Comparison of ENCODE assay signal across 26 cellular contexts in the genomic region with DNA sequence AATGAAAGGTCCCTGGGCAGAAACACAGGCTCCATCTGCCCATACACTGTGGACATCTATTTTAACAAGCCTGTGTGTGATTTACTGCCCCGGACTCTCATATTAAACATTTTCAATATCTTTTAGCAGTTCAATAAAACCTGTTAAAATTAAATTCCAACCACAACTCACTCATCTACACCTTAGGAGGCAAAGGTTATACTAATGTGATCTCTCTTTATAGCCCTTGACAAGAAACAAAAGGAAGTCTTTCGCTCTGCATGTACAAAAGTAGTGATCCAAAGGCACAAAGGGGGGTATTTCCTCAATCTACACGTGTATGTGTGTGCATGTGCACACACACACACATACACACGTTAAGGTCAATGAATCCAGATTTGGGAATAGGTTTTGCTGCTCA.
"Had no signal": no experiment of that assay in that cellular context is flagged by ENCODE, and none has a peak within 500 bp of the region (broad histone marks: within the 10 kb centered on the region; RNA-seq: fewer than 3 reads in every experiment).

No MANE protein-coding gene starts in this region.

- H3K9me3 Mint-ChIP-seq: immature natural killer cell; mesothelial cell of epicardium; naive thymus-derived CD4-positive, alpha-beta T cell; natural killer cell treated with Interleukin-12 subunit alpha and Interleukin-12 subunit beta and Interleukin-15 and Interleukin-18, amount 100 ng/mL, for 72 hours; neural crest cell; stimulated activated memory B cell treated with anti-CD40 and anti-IgM and Interleukin-4, amounts not matched to agents 10 μg/mL and 1 μg/mL and 100 μg/mL, for 72 hours; stimulated activated naive CD8-positive, alpha-beta T cell treated with anti-CD3 and anti-CD28 coated beads, Interleukin-15, amount 100 ng/mL, for 72 hours had no signal

- H3K27me3 ChIP-seq: pancreas, spleen, tibial nerve, upper lobe of left lung, vagina had no signal

- H3K4me1 ChIP-seq: spleen had no signal

- H3K27me3 Mint-ChIP-seq: stimulated activated naive CD8-positive, alpha-beta T cell treated with anti-CD3 and anti-CD28 coated beads, Interleukin-15, amount 100 ng/mL, for 72 hours had no signal

- H3K36me3 Mint-ChIP-seq: immature natural killer cell; naive thymus-derived CD4-positive, alpha-beta T cell; natural killer cell treated with Interleukin-12 subunit alpha and Interleukin-12 subunit beta and Interleukin-15 and Interleukin-18, amount 100 ng/mL, for 72 hours; stimulated activated memory B cell treated with anti-CD40 and anti-IgM and Interleukin-4, amounts not matched to agents 10 μg/mL and 1 μg/mL and 100 μg/mL, for 72 hours had no signal

- FAIRE-seq: islet of Langerhans, kidney, pancreas had no signal

- ATAC-seq: naive thymus-derived CD4-positive, alpha-beta T cell; natural killer cell treated with Interleukin-12 subunit alpha and Interleukin-12 subunit beta and Interleukin-15 and Interleukin-18, amount 100 ng/mL, for 72 hours; stimulated activated memory B cell treated with anti-CD40 and anti-IgM and Interleukin-4, amounts not matched to agents 10 μg/mL and 1 μg/mL and 100 μg/mL, for 72 hours had no signal

- H3K36me3 ChIP-seq: left ventricle myocardium inferior, pancreas, prostate gland, spleen, tibial nerve, upper lobe of left lung, vagina had no signal

- H3K27ac ChIP-seq: left ventricle myocardium inferior, pancreas, prostate gland, skin epidermis, spleen, upper lobe of left lung, vagina had no signal

- H3K4me3 ChIP-seq: left ventricle myocardium inferior, lung, pancreas, prostate gland, skin epidermis, spleen, tibial nerve, upper lobe of left lung, vagina had no signal

- DNase-seq: immature natural killer cell; naive thymus-derived CD4-positive, alpha-beta T cell; posterior cingulate gyrus; retina; spleen; stimulated activated CD4-positive, alpha-beta T cell treated with anti-CD3 and anti-CD28 coated beads, Interleukin-1b, Interleukin-23, amount 100 ng/mL, for 48 hours; stimulated activated CD4-positive, alpha-beta T cell treated with anti-CD3 and anti-CD28 coated beads, Interleukin-2, amount 100 ng/mL, for 48 hours; stimulated activated CD4-positive, alpha-beta T cell treated with anti-CD3 and anti-CD28 coated beads, Interleukin-4, amount 100 ng/mL, for 4 hours; stimulated activated CD8-positive, alpha-beta memory T cell treated with anti-CD3 and anti-CD28 coated beads, Interleukin-4, amount 100 ng/mL, for 48 hours; stimulated activated naive CD4-positive, alpha-beta T cell treated with Interleukin-2 at 50 U/mL for 16 hours; stimulated activated naive CD8-positive, alpha-beta T cell treated with anti-CD3 and anti-CD28 coated beads, Interleukin-15, amount 100 ng/mL, for 72 hours; substantia nigra had no signal

- H3K4me3 Mint-ChIP-seq: immature natural killer cell; mesothelial cell of epicardium; naive thymus-derived CD4-positive, alpha-beta T cell; natural killer cell treated with Interleukin-12 subunit alpha and Interleukin-12 subunit beta and Interleukin-15 and Interleukin-18, amount 100 ng/mL, for 72 hours; neural crest cell; stimulated activated memory B cell treated with anti-CD40 and anti-IgM and Interleukin-4, amounts not matched to agents 10 μg/mL and 1 μg/mL and 100 μg/mL, for 72 hours; stimulated activated naive CD8-positive, alpha-beta T cell treated with anti-CD3 and anti-CD28 coated beads, Interleukin-15, amount 100 ng/mL, for 72 hours had no signal

- H3K9me3 ChIP-seq: left ventricle myocardium inferior, pancreas, prostate gland, spleen, tibial nerve, upper lobe of left lung, vagina had no signal

- H3K4me1 Mint-ChIP-seq: immature natural killer cell; stimulated activated memory B cell treated with anti-CD40 and anti-IgM and Interleukin-4, amounts not matched to agents 10 μg/mL and 1 μg/mL and 100 μg/mL, for 72 hours; stimulated activated naive CD8-positive, alpha-beta T cell treated with anti-CD3 and anti-CD28 coated beads, Interleukin-15, amount 100 ng/mL, for 72 hours had no signal

- H3K27ac Mint-ChIP-seq: immature natural killer cell; mesothelial cell of epicardium; naive thymus-derived CD4-positive, alpha-beta T cell; natural killer cell treated with Interleukin-12 subunit alpha and Interleukin-12 subunit beta and Interleukin-15 and Interleukin-18, amount 100 ng/mL, for 72 hours; stimulated activated memory B cell treated with anti-CD40 and anti-IgM and Interleukin-4, amounts not matched to agents 10 μg/mL and 1 μg/mL and 100 μg/mL, for 72 hours; stimulated activated naive CD8-positive, alpha-beta T cell treated with anti-CD3 and anti-CD28 coated beads, Interleukin-15, amount 100 ng/mL, for 72 hours had no signal
